In genomic region chr16:495127-495748, GRCh38 we compare ENCODE assay signal across 8 cellular contexts.
DNase-seq lines count a peak whose midpoint lies in the region; ATAC-seq lines count a peak whose summit lies in the region.

No MANE protein-coding gene starts in this region.

- H3K4me3 Mint-ChIP-seq in stimulated activated naive B cell treated with anti-CD40 and anti-IgM and Interleukin-4, amounts not matched to agents 10 μg/mL and 1 μg/mL and 100 μg/mL, for 72 hours = no peak overlapping the region

- no peaks in the 10 kb centered on the region for H3K9me3 Mint-ChIP-seq in stimulated activated naive B cell treated with anti-CD40 and anti-IgM and Interleukin-4, amounts not matched to agents 10 μg/mL and 1 μg/mL and 100 μg/mL, for 72 hours

- H3K4me1 ChIP-seq in HAP-1 = no peaks in the 10 kb centered on the region

- H3K27ac Mint-ChIP-seq in stimulated activated naive B cell treated with anti-CD40 and anti-IgM and Interleukin-4, amounts not matched to agents 10 μg/mL and 1 μg/mL and 100 μg/mL, for 72 hours = no peak overlapping the region

- no peaks in the 10 kb centered on the region for H3K9me3 ChIP-seq in HAP-1

- no peaks in the 10 kb centered on the region for H3K27me3 ChIP-seq in HAP-1 (ENCODE audit: low read depth)

- H3K36me3 Mint-ChIP-seq in stimulated activated naive B cell treated with anti-CD40 and anti-IgM and Interleukin-4, amounts not matched to agents 10 μg/mL and 1 μg/mL and 100 μg/mL, for 72 hours = peaks cover 14 to 31% of the 10 kb centered on the region in 2 donors

- in situ Hi-C loops in HAP-1 (cut with MboI; ENCODE audit: low sequenced_read_pairs) = no loop called here

- peaks cover 0 to 2% of the 10 kb centered on the region in 2 donors for H3K4me1 Mint-ChIP-seq in stimulated activated naive B cell treated with anti-CD40 and anti-IgM and Interleukin-4, amounts not matched to agents 10 μg/mL and 1 μg/mL and 100 μg/mL, for 72 hours

- no peaks in the 10 kb centered on the region; the same call in 1 of the 2 replicates for H3K36me3 ChIP-seq in HAP-1 (replicated peaks)

- DNase-seq in NCI-H510A treated with DMSO at 0.1 percent for 48 hours (lab: John Stamatoyannopoulos, UW) = peak; percentile 4
- no peak for DNase-seq in NCI-H510A (lab: John Stamatoyannopoulos, UW)
- DNase-seq in HAP-1 (ENCODE audit: low spot score in 2 of 2) = peak; percentile 8 to 59
- peak; percentile 37 for DNase-seq in SW480 (ENCODE audit: low spot score)
- peak; percentile 10 for DNase-seq in fibroblast of the conjunctiva (ENCODE audit: low read depth)
- DNase-seq in stimulated activated naive B cell treated with anti-CD40 and anti-IgM and Interleukin-4, amounts not matched to agents 10 μg/mL and 1 μg/mL and 100 μg/mL, for 72 hours = no peak
- DNase-seq in hippocampal formation (lab: John Stamatoyannopoulos, UW) = no peak

- H3K27me3 Mint-ChIP-seq in stimulated activated naive B cell treated with anti-CD40 and anti-IgM and Interleukin-4, amounts not matched to agents 10 μg/mL and 1 μg/mL and 100 μg/mL, for 72 hours = no peaks in the 10 kb centered on the region

- H3K4me3 ChIP-seq in HAP-1 = no peak overlapping the region

- peak; percentile 45 to 64 for ATAC-seq in stimulated activated naive B cell treated with anti-CD40 and anti-IgM and Interleukin-4, amounts not matched to agents 10 μg/mL and 1 μg/mL and 100 μg/mL, for 72 hours (replicated peaks)
- ATAC-seq in GM21528 (IDR thresholded peaks at IDR 0.05; ENCODE audit: low FRiP score, unreplicated experiment) = no peak

Comparison
In these comparisons a context has a peak if more than half of its experiments do, and no peak if none do; other contexts are left out.
1. DNase-seq: peak in NCI-H510A treated with DMSO at 0.1 percent for 48 hours (single experiment), HAP-1 (2 of 2), SW480 (single experiment) and fibroblast of the conjunctiva (single experiment); none in NCI-H510A (single experiment), stimulated activated naive B cell treated with anti-CD40 and anti-IgM and Interleukin-4, amounts not matched to agents 10 μg/mL and 1 μg/mL and 100 μg/mL, for 72 hours (single experiment) and hippocampal formation (0 of 2).